ENCODE assay signal across 8 cellular contexts in the genomic region with DNA sequence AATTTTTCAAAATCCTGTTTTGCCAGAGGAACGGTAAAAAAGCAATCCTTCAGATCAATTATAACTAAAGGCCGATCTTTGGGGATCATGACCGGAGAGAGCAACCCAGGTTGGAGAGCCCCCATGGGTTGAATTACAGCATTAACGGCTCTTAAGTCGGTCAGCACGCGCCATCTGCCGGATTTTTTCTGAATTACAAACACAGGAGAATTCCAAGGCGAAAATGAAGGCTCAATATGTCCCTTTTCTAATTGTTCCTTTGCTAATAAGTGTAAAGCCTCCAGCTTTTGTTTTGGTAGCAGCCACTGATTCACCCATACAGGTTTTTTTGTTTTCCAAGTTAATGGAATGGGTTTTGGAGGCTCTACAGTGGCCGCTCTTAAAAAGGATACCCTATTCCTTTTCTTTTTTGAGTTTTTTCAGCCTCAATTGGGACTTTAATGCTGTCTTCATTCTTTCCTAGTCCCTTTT. TPM values are rescaled to one million over a fixed set of nuclear protein-coding genes. Genes with fewer than 3 reads are reported as not detected.
DNase-seq lines count a peak whose midpoint lies in the region; ATAC-seq, FAIRE-seq and TF ChIP-seq lines count a peak whose summit lies in the region.

No MANE protein-coding gene starts in this region.

- H3K4me3 Mint-ChIP-seq in chondrocyte (ENCODE audit: unreplicated experiment): peak overlapping the region; percentile 33
- H3K4me3 Mint-ChIP-seq in memory B cell: no peak overlapping the region

- DNase-seq in GM18507 (ENCODE audit: extremely low spot score, insufficient read length, low read depth) (no peak), NCI-H460 (ENCODE audit: extremely low read depth, low read depth) (peak; percentile 43), chondrocyte (ENCODE audit: low spot score) (no peak), memory B cell (ENCODE audit: low spot score in 2 of 2) (peak; percentile 80 to 83)
- DNase-seq in activated CD4-positive, CD25-positive, alpha-beta regulatory T cell treated with anti-CD3 and anti-CD28 coated beads, Interleukin-2, amount 50 U/mL, for 16 hours (ENCODE audit: low read depth, low spot score): peak; percentile 54
- DNase-seq in stimulated activated CD8-positive, alpha-beta memory T cell treated with anti-CD3 and anti-CD28 coated beads, Interleukin-2, amount 100 ng/mL, for 1 hour (ENCODE audit: low read depth in 2 of 2): peak; percentile 46 to 48

- H3K27me3 Mint-ChIP-seq in chondrocyte (ENCODE audit: low read depth) (no peaks in the 10 kb centered on the region), memory B cell (no peaks in the 10 kb centered on the region)

- H3K9me3 Mint-ChIP-seq in chondrocyte (ENCODE audit: low read depth): no peaks in the 10 kb centered on the region
- H3K9me3 Mint-ChIP-seq in memory B cell: no peaks in the 10 kb centered on the region

- ATAC-seq in memory B cell (ENCODE audit: low read depth) (no peak), HG02938 (IDR thresholded peaks at IDR 0.05; ENCODE audit: unreplicated experiment) (no peak)

- no peaks in the 10 kb centered on the region for H3K36me3 Mint-ChIP-seq in chondrocyte (ENCODE audit: low read depth)
- H3K36me3 Mint-ChIP-seq in memory B cell: no peaks in the 10 kb centered on the region

- H3K4me1 Mint-ChIP-seq in chondrocyte (ENCODE audit: low read depth): peaks cover 21% of the 10 kb centered on the region
- H3K4me1 Mint-ChIP-seq in memory B cell: peaks cover 15% of the 10 kb centered on the region

- no peak overlapping the region for H3K27ac Mint-ChIP-seq in chondrocyte (ENCODE audit: unreplicated experiment)
- H3K27ac Mint-ChIP-seq in memory B cell: no peak overlapping the region

- FAIRE-seq in A204.1 (lab: Jason Lieb, UNC): peak; percentile 88
- FAIRE-seq in GM18507 (lab: Jason Lieb, UNC): peak; percentile 81

- TF ChIP-seq CTCF in chondrocyte (IDR thresholded peaks at IDR 0.05): peak; percentile 84

RNA-seq across cellular contexts. Expression of gene PTCRA, which starts 16.9 kb away (rescaled TPM):
- total RNA-seq in NCI-H460 (2014; rRNA removed; shearing (Covaris generic)): not detected in 2 replicates
- polyA plus RNA-seq in NCI-H460 (2014; cell fraction: nucleus; rRNA removed): not detected in 2 replicates
- total RNA-seq in chondrocyte: not detected in 3 replicates

RNA-seq across cellular contexts. Expression of gene RPL7L1, which starts 19.5 kb away (rescaled TPM):
- total RNA-seq in NCI-H460 (2014; rRNA removed; shearing (Covaris generic)): 156 and 159 TPM in 2 replicates
- 74.1 and 90.1 TPM in 2 replicates for polyA plus RNA-seq in NCI-H460 (2014; cell fraction: nucleus; rRNA removed)
- 56.4 to 62.7 TPM (median 58.6 TPM) in 3 replicates for total RNA-seq in chondrocyte

RNA-seq across cellular contexts. Expression of gene CNPY3, which starts 30.4 kb away (rescaled TPM):
- total RNA-seq in NCI-H460 (2014; rRNA removed; shearing (Covaris generic)): 25.7 and 29.8 TPM in 2 replicates
- polyA plus RNA-seq in NCI-H460 (2014; cell fraction: nucleus; rRNA removed): 36.5 and 43.6 TPM in 2 replicates
- total RNA-seq in chondrocyte: 41.0 to 57.9 TPM (median 45.5 TPM) in 3 replicates

Comparison
In these comparisons a context has a peak if more than half of its experiments do, and no peak if none do; other contexts are left out.
1. DNase-seq: peak in NCI-H460 (single experiment), activated CD4-positive, CD25-positive, alpha-beta regulatory T cell treated with anti-CD3 and anti-CD28 coated beads, Interleukin-2, amount 50 U/mL, for 16 hours (single experiment), memory B cell (2 of 2) and stimulated activated CD8-positive, alpha-beta memory T cell treated with anti-CD3 and anti-CD28 coated beads, Interleukin-2, amount 100 ng/mL, for 1 hour (2 of 2); none in GM18507 (single experiment) and chondrocyte (single experiment).